Comparison of ENCODE assay signal across 11 cellular contexts in the genomic region with DNA sequence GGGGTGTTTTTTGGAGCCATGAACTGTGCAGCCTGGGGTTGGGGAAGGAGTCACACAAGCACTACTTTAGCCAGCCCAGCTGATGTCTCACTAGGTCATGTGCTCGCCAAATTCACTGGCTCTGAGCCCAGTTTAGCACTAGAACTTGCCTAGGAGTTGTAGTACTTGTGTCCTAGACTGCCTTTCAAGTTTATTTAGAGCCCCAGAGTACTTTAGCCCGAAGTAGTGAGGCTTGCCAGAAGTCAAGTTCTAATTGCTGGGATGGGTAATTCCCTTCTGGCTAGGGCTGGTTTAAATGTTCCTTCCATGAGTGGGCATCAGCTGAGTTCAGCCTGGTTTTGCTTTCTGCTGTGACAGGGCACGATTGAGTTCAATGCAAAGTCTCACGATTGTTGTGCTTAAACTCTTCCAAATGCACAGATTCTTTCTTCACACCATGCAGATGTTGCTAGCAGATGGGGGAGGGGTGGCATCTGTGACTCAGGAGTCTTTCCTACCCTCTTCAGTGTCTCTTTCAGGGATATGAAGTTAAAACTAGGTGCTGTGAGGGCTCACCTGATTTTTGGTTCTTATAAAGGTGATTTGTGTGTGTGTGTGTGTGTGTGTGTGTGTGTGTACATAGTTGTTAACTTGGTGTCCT.
DNase-seq lines count a peak whose midpoint lies in the region; ATAC-seq and TF ChIP-seq lines count a peak whose summit lies in the region.
"Had no signal": no experiment of that assay in that cellular context is flagged by ENCODE, and none has a peak within 500 bp of the region (broad histone marks: within the 10 kb centered on the region; RNA-seq: fewer than 3 reads in every experiment).

No MANE protein-coding gene starts in this region.

- no peak for TF ChIP-seq POLR2A in adrenal gland (IDR thresholded peaks at IDR 0.05)

- intact Hi-C loops in adrenal gland (cut with DNase I) (no loop called here), heart right ventricle (cut with DNase I) (loop anchor here in 1 of 10 donors (10.0 kb wide), 1 partner anchor 122 kb away; no protein-coding TSS in a partner anchor)

- ATAC-seq in GM18868 (IDR thresholded peaks at IDR 0.05; ENCODE audit: unreplicated experiment), result peak; percentile 57
- peak; percentile 91 to 97 (median 96) for ATAC-seq in heart right ventricle
- no peak for ATAC-seq in HG02970 (IDR thresholded peaks at IDR 0.05; ENCODE audit: low FRiP score, unreplicated experiment)
- ATAC-seq in GM21619 (IDR thresholded peaks at IDR 0.05; ENCODE audit: unreplicated experiment), result no peak

- TF ChIP-seq CTCF in adrenal gland (IDR thresholded peaks at IDR 0.05) (no peak), heart right ventricle (IDR thresholded peaks at IDR 0.05) (no peak)

- WGBS in adrenal gland, 4 donors, result 39 to 45% (median 41%) methylated on average over 3 to 4 of the region's 4 CpGs
- WGBS in heart right ventricle, 2 donors, result 28 to 33% methylated on average over 4 of the region's 4 CpGs

- no peaks in the 10 kb centered on the region for H3K9me3 ChIP-seq in adrenal gland (replicated peaks in 1 of 3)
- H3K9me3 ChIP-seq in heart right ventricle, result peaks cover 0 to 7% (median 0%) of the 10 kb centered on the region in 11 donors

- H3K36me3 ChIP-seq in adrenal gland (replicated peaks in 1 of 2), result no peaks in the 10 kb centered on the region
- no peaks in the 10 kb centered on the region for H3K36me3 ChIP-seq in heart right ventricle

- no peaks in the 10 kb centered on the region for H3K4me1 ChIP-seq in adrenal gland (replicated peaks in 1 of 2)
- H3K4me1 ChIP-seq in heart right ventricle, result peaks cover 0 to 14% (median 0%) of the 10 kb centered on the region in 9 donors

- H3K27ac ChIP-seq in adrenal gland (no peak overlapping the region), heart right ventricle (no peak overlapping the region), skin epidermis (peak overlapping the region in 15 of 21 experiments; percentile 8 to 74 (median 58))
- H3K27ac ChIP-seq: SK-N-MC had no signal

- H3K4me3 ChIP-seq in adrenal gland (no peak overlapping the region), heart right ventricle (no peak overlapping the region), skin epidermis (no peak overlapping the region)
- H3K4me3 ChIP-seq: SK-N-MC had no signal

- H3K27me3 ChIP-seq in adrenal gland (no peaks in the 10 kb centered on the region), heart right ventricle (no peaks in the 10 kb centered on the region)

- DNase-seq in adrenal gland (peak in 6 of 7 donors; percentile 41 to 72 (median 64)), heart right ventricle (peak; percentile 37 to 64), SW 1271 (lab: John Stamatoyannopoulos, UW) (no peak)
- DNase-seq in stimulated activated CD4-positive, alpha-beta T cell treated with anti-CD3 and anti-CD28 coated beads, Interleukin-1b, Interleukin-23, amount 100 ng/mL, for 48 hours, result no peak
- DNase-seq: H9, MM.1S had no signal

Comparison
In these comparisons a context has a peak if more than half of its experiments do, and no peak if none do; other contexts are left out.
1. ATAC-seq: peak in GM18868 (single experiment) and heart right ventricle (8 of 8); none in HG02970 (single experiment) and GM21619 (single experiment).
2. DNase-seq: peak in adrenal gland (6 of 7) and heart right ventricle (2 of 2); none in stimulated activated CD4-positive, alpha-beta T cell treated with anti-CD3 and anti-CD28 coated beads, Interleukin-1b, Interleukin-23, amount 100 ng/mL, for 48 hours (single experiment) and SW 1271 (0 of 2).
3. H3K27ac ChIP-seq: peak in skin epidermis (15 of 21); none in adrenal gland (0 of 5) and heart right ventricle (0 of 10).